1 cellular context compared by ENCODE assay signal in genomic region chr7:143213478-143213877, GRCh38.
A peak's percentile ranks its signal among the peaks of the same experiment; 100 is the strongest.
TF ChIP-seq lines count a peak whose summit lies in the region.

No MANE protein-coding gene starts in this region.

TF ChIP-seq in K562, 482 proteins besides CTCF, POLR2A, EP300 and RAD21:
- peak; percentile 33 for TF ChIP-seq ZFP36 (IDR thresholded peaks at IDR 0.05; ENCODE audit: low read depth, low read length, partially characterized antibody)
- peak; percentile 96 for TF ChIP-seq ZNF431 (CRISPR knock-in tag; IDR thresholded peaks at IDR 0.05)
TF ChIP-seq in K562: peak in this region for 2; not testable (repeated sequence) for 480.
